Comparison of ENCODE assay signal across 8 cellular contexts in genomic region chr9:105299190-105299854, GRCh38. TPM values are rescaled to one million over a fixed set of nuclear protein-coding genes. Genes with fewer than 3 reads are reported as not detected.
A peak's percentile ranks its signal among the peaks of the same experiment; 100 is the strongest.
DNase-seq lines count a peak whose midpoint lies in the region; ATAC-seq and TF ChIP-seq lines count a peak whose summit lies in the region.

No MANE protein-coding gene starts in this region.

- TF ChIP-seq POLR2A in testis (IDR thresholded peaks at IDR 0.05): no peak

- H3K27me3 ChIP-seq in testis: no peaks in the 10 kb centered on the region

- H3K9me3 ChIP-seq in testis: no peaks in the 10 kb centered on the region

- TF ChIP-seq CTCF in testis (IDR thresholded peaks at IDR 0.05): no peak

- ATAC-seq in Right ventricle myocardium superior (ENCODE audit: poor library complexity) (peak; percentile 22), Right ventricle myocardium inferior (no peak), HG03571 (IDR thresholded peaks at IDR 0.05; ENCODE audit: unreplicated experiment) (no peak)

- DNase-seq in Right ventricle myocardium superior: no peak
- DNase-seq in Right ventricle myocardium inferior (ENCODE audit: missing footprints): no peak
- DNase-seq in islet precursor cell: peak; percentile 78
- DNase-seq in ureter (ENCODE audit: low spot score): peak; percentile 52
- DNase-seq in testis: no peak
- no peak for DNase-seq in DMS153 treated with DMSO at 0.1 percent for 48 hours (lab: John Stamatoyannopoulos, UW; ENCODE audit: unreplicated experiment)

- intact Hi-C loops in Right ventricle myocardium superior (cut with DNase I) (no loop called here), Right ventricle myocardium inferior (cut with DNase I) (no loop called here), testis (cut with DNase I; ENCODE audit: low total_unique reads) (no loop called here)

- WGBS in testis, 2 donors: 90% methylated on average over 7 of the region's 7 CpGs

- peaks cover 8% of the 10 kb centered on the region for H3K4me1 ChIP-seq in testis

- H3K27ac ChIP-seq in angular gyrus (ENCODE audit: low read depth, low read length) (peak overlapping the region; percentile 93), testis (no peak overlapping the region)

- H3K4me3 ChIP-seq in testis: no peak overlapping the region

- H3K36me3 ChIP-seq in testis (ENCODE audit: low read depth, missing control alignments): no peaks in the 10 kb centered on the region

RNA-seq across cellular contexts. Expression of gene SLC44A1, which starts 54.9 kb away (rescaled TPM):
- 13.5 TPM for total RNA-seq in Right ventricle myocardium superior
- total RNA-seq in Right ventricle myocardium inferior: 16.8 TPM
- total RNA-seq in ureter: 67.5 TPM
- 10 to 100 TPM in 1 of 2 donors, 1 to 10 TPM in 1; 8.9 to 16.7 TPM for total RNA-seq in testis
- 11.1 TPM for polyA plus RNA-seq in testis (ENCODE audit: insufficient read depth, low read depth, low replicate concordance)

Comparison
In these comparisons a context has a peak if more than half of its experiments do, and no peak if none do; other contexts are left out.
1. DNase-seq: peak in islet precursor cell (single experiment) and ureter (single experiment); none in Right ventricle myocardium superior (single experiment), Right ventricle myocardium inferior (single experiment), testis (single experiment) and DMS153 treated with DMSO at 0.1 percent for 48 hours (single experiment).